Comparison of ENCODE assay signal across 7 cellular contexts in genomic region chr16:89093252-89093601, GRCh38. TPM values are rescaled to one million over a fixed set of nuclear protein-coding genes. Genes with fewer than 3 reads are reported as not detected.
A peak's percentile ranks its signal among the peaks of the same experiment; 100 is the strongest.
DNase-seq lines count a peak whose midpoint lies in the region; ATAC-seq and TF ChIP-seq lines count a peak whose summit lies in the region.
"Not testable (repeated sequence)": the region's sequence is repeated elsewhere in the genome, so short reads cannot be mapped to it uniquely, and the experiment has no call there.

No MANE protein-coding gene starts in this region.

- peak overlapping the region; percentile 60 for H3K4me3 Mint-ChIP-seq in activated CD8-positive, alpha-beta T cell treated with anti-CD3 and anti-CD28 coated beads, Interleukin-2, amount 10 ng/mL, durations not matched to agents 7 days and 5 days

- not testable (repeated sequence) for TF ChIP-seq CTCF in GM06990 (IDR thresholded peaks at IDR 0.05; ENCODE audit: insufficient read depth, low read length, poor library complexity, severe bottlenecking); cardiac fibroblast (IDR thresholded peaks at IDR 0.05; ENCODE audit: low read depth, low read length); heart left ventricle (IDR thresholded peaks at IDR 0.05)

- peak overlapping the region; percentile 67 for H3K4me3 ChIP-seq in GM06990 (replicated peaks; ENCODE audit: low read depth, low read length)
- H3K4me3 ChIP-seq in NT2/D1 (ENCODE audit: insufficient read length, low read depth) = peak overlapping the region; percentile 89
- H3K4me3 ChIP-seq in cardiac fibroblast (replicated peaks in 1 of 2; ENCODE audit: low read depth in 2 of 2, low read length in 2 of 2) = peak overlapping the region; percentile 50 to 73
- H3K4me3 ChIP-seq in heart left ventricle = peak overlapping the region; percentile 73 to 99 (median 84)
- peak overlapping the region; percentile 53 to 84 for H3K4me3 ChIP-seq in mucosa of rectum (ENCODE audit: low read length in 2 of 2)
- peak overlapping the region; percentile 78 for H3K4me3 ChIP-seq in skeletal muscle cell (ENCODE audit: low read depth, low read length)

- not testable (repeated sequence) for H3K36me3 ChIP-seq in GM06990 (ENCODE audit: control insufficient read depth, insufficient read depth, low read length); heart left ventricle; mucosa of rectum (ENCODE audit: control insufficient read depth in 2 of 2, insufficient read depth in 2 of 2, low read length in 2 of 2)
- peaks cover 15% of the 10 kb centered on the region for H3K36me3 ChIP-seq in NT2/D1 (ENCODE audit: insufficient read depth, insufficient read length, low read length)

- peaks cover 11% of the 10 kb centered on the region for H3K27me3 Mint-ChIP-seq in activated CD8-positive, alpha-beta T cell treated with anti-CD3 and anti-CD28 coated beads, Interleukin-2, amount 10 ng/mL, durations not matched to agents 7 days and 5 days (ENCODE audit: low read depth)

- 60 to 74% (median 66%) methylated on average over 15 of the region's 15 CpGs for WGBS in heart left ventricle, 4 donors

- peaks cover 18% of the 10 kb centered on the region for H3K36me3 Mint-ChIP-seq in activated CD8-positive, alpha-beta T cell treated with anti-CD3 and anti-CD28 coated beads, Interleukin-2, amount 10 ng/mL, durations not matched to agents 7 days and 5 days (ENCODE audit: low read depth)

- H3K4me1 Mint-ChIP-seq in activated CD8-positive, alpha-beta T cell treated with anti-CD3 and anti-CD28 coated beads, Interleukin-2, amount 10 ng/mL, durations not matched to agents 7 days and 5 days (ENCODE audit: low read depth) = peaks cover 44% of the 10 kb centered on the region

- peak overlapping the region in 11 of 12 donors; percentile 24 to 84 (median 74) for H3K27ac ChIP-seq in heart left ventricle
- H3K27ac ChIP-seq in mucosa of rectum (ENCODE audit: low read depth in 2 of 2, low read length in 2 of 2) = not testable (repeated sequence)

- POLR2A ChIA-PET in activated CD8-positive, alpha-beta T cell treated with anti-CD3 and anti-CD28 coated beads, Interleukin-2, amount 10 ng/mL, durations not matched to agents 7 days and 5 days (lab: Charles Lee) = interaction anchor here (0.6 to 1.7 kb wide), 7 partner anchors 9 to 136 kb away, joined by 3 to 8 read pairs (median 3); no protein-coding TSS in a partner anchor

- intact Hi-C loops in heart left ventricle (cut with DNase I) = loop anchor here in 8 of 10 donors (5.0 to 10.0 kb wide), 3 partner anchors 148 to 278 kb away; partner anchors contain the start of gene APRT (in 3 of the 8)

- DNase-seq in GM06990 (ENCODE audit: extremely low read depth, insufficient read length); NT2/D1 (ENCODE audit: low read depth, low spot score); activated CD8-positive, alpha-beta T cell treated with anti-CD3 and anti-CD28 coated beads, Interleukin-2, amount 10 ng/mL, durations not matched to agents 7 days and 5 days; cardiac fibroblast (ENCODE audit: low read depth in 2 of 2); skeletal muscle cell (ENCODE audit: low read depth): not testable (repeated sequence)
- DNase-seq in heart left ventricle = peak in 1 of 5 donors; percentile 23

- H3K9me3 ChIP-seq in NT2/D1 (ENCODE audit: insufficient read depth, low read length); heart left ventricle; mucosa of rectum (ENCODE audit: control insufficient read depth in 2 of 2, low read length in 2 of 2): not testable (repeated sequence)

- H3K27ac Mint-ChIP-seq in activated CD8-positive, alpha-beta T cell treated with anti-CD3 and anti-CD28 coated beads, Interleukin-2, amount 10 ng/mL, durations not matched to agents 7 days and 5 days = peak overlapping the region; percentile 25

- H3K9ac ChIP-seq in NT2/D1 (ENCODE audit: insufficient read length, low read depth) (peak overlapping the region; percentile 89), mucosa of rectum (ENCODE audit: low read depth in 1 of 2, low read length in 2 of 2) (peak overlapping the region in 1 of 2 donors; percentile 80)

- not testable (repeated sequence) for H3K9me3 Mint-ChIP-seq in activated CD8-positive, alpha-beta T cell treated with anti-CD3 and anti-CD28 coated beads, Interleukin-2, amount 10 ng/mL, durations not matched to agents 7 days and 5 days (ENCODE audit: insufficient read depth)

- peaks cover 18% of the 10 kb centered on the region for H3K4me1 ChIP-seq in NT2/D1 (ENCODE audit: insufficient read depth, insufficient read length)
- peaks cover 6 to 40% (median 18%) of the 10 kb centered on the region in 12 donors for H3K4me1 ChIP-seq in heart left ventricle
- peaks cover 16 to 28% of the 10 kb centered on the region in 2 donors for H3K4me1 ChIP-seq in mucosa of rectum (ENCODE audit: control insufficient read depth in 2 of 2, insufficient read depth in 2 of 2, low read length in 2 of 2)

- H3K27me3 ChIP-seq in GM06990 (replicated peaks; ENCODE audit: control insufficient read depth, insufficient read depth, low read length) = not testable (repeated sequence)
- H3K27me3 ChIP-seq in NT2/D1 (ENCODE audit: insufficient read depth, insufficient read length) (peaks cover 43% of the 10 kb centered on the region), heart left ventricle (peaks cover under 1 to 25% (median 10%) of the 10 kb centered on the region in 9 donors), mucosa of rectum (ENCODE audit: control insufficient read depth in 2 of 2, insufficient read depth in 2 of 2, low read length in 2 of 2) (peaks cover 0 to 13% of the 10 kb centered on the region in 2 donors)

- not testable (repeated sequence) for TF ChIP-seq POLR2A in heart left ventricle (IDR thresholded peaks at IDR 0.05)

- CTCF ChIA-PET in activated CD8-positive, alpha-beta T cell treated with anti-CD3 and anti-CD28 coated beads, Interleukin-2, amount 10 ng/mL, durations not matched to agents 7 days and 5 days (lab: Charles Lee) = not testable (repeated sequence)

- not testable (repeated sequence) for ATAC-seq in activated CD8-positive, alpha-beta T cell treated with anti-CD3 and anti-CD28 coated beads, Interleukin-2, amount 10 ng/mL, durations not matched to agents 7 days and 5 days; heart left ventricle

RNA-seq across cellular contexts. Expression of gene ACSF3, which starts 0.4 kb away (rescaled TPM):
- 10 to 100 TPM; 38.6 to 45.1 TPM for total RNA-seq in activated CD8-positive, alpha-beta T cell treated with anti-CD3 and anti-CD28 coated beads, Interleukin-2, amount 10 ng/mL, durations not matched to agents 7 days and 5 days
- 10 to 100 TPM; 10.3 to 26.3 (median 19.3) TPM for total RNA-seq in heart left ventricle
- 10 to 100 TPM; 12.2 to 22.9 TPM for polyA plus RNA-seq in heart left ventricle
